8 cellular contexts compared by ENCODE assay signal in the genomic region with DNA sequence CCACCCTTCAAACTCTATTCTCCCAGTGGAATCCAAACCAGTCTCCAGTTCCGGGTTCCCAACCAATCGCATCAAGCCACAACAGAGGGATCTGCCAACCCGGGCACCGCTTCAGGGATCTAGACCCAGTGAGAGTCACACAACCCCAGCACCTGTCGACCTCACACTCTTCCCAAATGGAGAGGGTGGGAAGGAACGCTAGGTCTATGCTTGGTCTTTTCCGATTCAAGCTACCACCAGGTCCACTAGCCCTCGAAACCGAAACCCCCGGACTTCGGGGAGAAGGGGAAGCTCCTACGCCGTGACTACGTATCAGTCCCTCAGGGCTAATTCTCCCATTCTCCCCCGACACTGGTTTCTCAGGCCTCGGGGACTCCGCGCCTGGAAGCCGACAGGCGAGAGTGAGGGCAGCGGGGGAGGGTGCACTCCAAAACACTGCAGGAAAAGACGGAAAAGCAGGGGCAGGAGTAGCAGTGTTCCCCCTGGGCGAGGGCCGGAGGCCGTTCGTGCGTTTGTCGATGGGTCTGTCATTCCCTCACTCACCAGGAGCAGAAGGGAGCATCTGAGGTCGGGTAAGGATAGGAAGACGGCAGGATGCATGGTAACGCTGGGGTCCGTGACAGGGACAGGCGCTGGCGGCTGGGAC. TPM values are rescaled to one million over a fixed set of nuclear protein-coding genes. Genes with fewer than 3 reads are reported as not detected.
A peak's percentile ranks its signal among the peaks of the same experiment; 100 is the strongest.
DNase-seq lines count a peak whose midpoint lies in the region; ATAC-seq, FAIRE-seq and TF ChIP-seq lines count a peak whose summit lies in the region.

No MANE protein-coding gene starts in this region.

- no peaks in the 10 kb centered on the region for H3K27me3 ChIP-seq in CD8-positive, alpha-beta memory T cell (ENCODE audit: insufficient read depth, low read length, poor library complexity, severe bottlenecking)

- TF ChIP-seq CTCF in fibroblast of villous mesenchyme (IDR thresholded peaks at IDR 0.05; ENCODE audit: insufficient read depth, low read depth, low read length) (no peak), nephron (IDR thresholded peaks at IDR 0.05; ENCODE audit: unreplicated experiment in 3 of 3) (no peak)

- CTCF ChIA-PET in CD8-positive, alpha-beta memory T cell (lab: Charles Lee), result no interaction called here
- CTCF ChIA-PET in activated naive CD4-positive, alpha-beta T cell treated with anti-CD3 and anti-CD28 coated beads for 36 hours (lab: Charles Lee), result no interaction called here

- ATAC-seq in GM19452 (IDR thresholded peaks at IDR 0.05; ENCODE audit: unreplicated experiment), result peak; percentile 10

- H3K4me1 Mint-ChIP-seq in CD8-positive, alpha-beta memory T cell, result peaks cover 47 to 61% (median 57%) of the 10 kb centered on the region in 3 donors
- peaks cover 33% of the 10 kb centered on the region for H3K4me1 Mint-ChIP-seq in activated naive CD4-positive, alpha-beta T cell treated with anti-CD3 and anti-CD28 coated beads for 36 hours (ENCODE audit: low read depth)
- H3K4me1 Mint-ChIP-seq in nephron, result peaks cover 23% of the 10 kb centered on the region

- peak overlapping the region; percentile 87 to 100 (median 98) for H3K27ac Mint-ChIP-seq in CD8-positive, alpha-beta memory T cell
- H3K27ac Mint-ChIP-seq in activated naive CD4-positive, alpha-beta T cell treated with anti-CD3 and anti-CD28 coated beads for 36 hours, result peak overlapping the region; percentile 79
- peak overlapping the region; percentile 94 to 97 (median 95) for H3K27ac Mint-ChIP-seq in nephron

- peak overlapping the region; percentile 98 to 100 (median 100) for H3K4me3 Mint-ChIP-seq in CD8-positive, alpha-beta memory T cell
- H3K4me3 Mint-ChIP-seq in activated naive CD4-positive, alpha-beta T cell treated with anti-CD3 and anti-CD28 coated beads for 36 hours, result peak overlapping the region; percentile 97
- peak overlapping the region; percentile 97 to 99 (median 98) for H3K4me3 Mint-ChIP-seq in nephron

- no peaks in the 10 kb centered on the region for H3K27me3 Mint-ChIP-seq in CD8-positive, alpha-beta memory T cell
- no peaks in the 10 kb centered on the region for H3K27me3 Mint-ChIP-seq in activated naive CD4-positive, alpha-beta T cell treated with anti-CD3 and anti-CD28 coated beads for 36 hours (ENCODE audit: low read depth)
- no peaks in the 10 kb centered on the region for H3K27me3 Mint-ChIP-seq in nephron (ENCODE audit: low read depth)

- H3K9me3 ChIP-seq in CD8-positive, alpha-beta memory T cell (ENCODE audit: low read length), result no peaks in the 10 kb centered on the region

- intact Hi-C loops in activated naive CD4-positive, alpha-beta T cell treated with anti-CD3 and anti-CD28 coated beads for 36 hours (cut with micrococcal nuclease), result loop anchor here (2.0 to 10.0 kb wide), 4 partner anchors 141 to 1434 kb away; a partner anchor contains a TSS

- H3K27ac ChIP-seq in CD8-positive, alpha-beta memory T cell (ENCODE audit: low read depth, low read length), result peak overlapping the region; percentile 85

- H3K36me3 ChIP-seq in CD8-positive, alpha-beta memory T cell (ENCODE audit: insufficient read depth, low read length), result no peaks in the 10 kb centered on the region

- no peak for FAIRE-seq in urothelium cell line (lab: Jason Lieb, UNC)

- peak overlapping the region; percentile 94 for H3K4me3 ChIP-seq in CD8-positive, alpha-beta memory T cell (ENCODE audit: low read length)
- peak overlapping the region; percentile 90 for H3K4me3 ChIP-seq in fibroblast of villous mesenchyme (ENCODE audit: low read depth, low read length)

- POLR2A ChIA-PET in CD8-positive, alpha-beta memory T cell (lab: Charles Lee), result no interaction called here

- H3K9me3 Mint-ChIP-seq in CD8-positive, alpha-beta memory T cell, result no peaks in the 10 kb centered on the region
- no peaks in the 10 kb centered on the region for H3K9me3 Mint-ChIP-seq in activated naive CD4-positive, alpha-beta T cell treated with anti-CD3 and anti-CD28 coated beads for 36 hours
- no peaks in the 10 kb centered on the region for H3K9me3 Mint-ChIP-seq in nephron

- peaks cover 29% of the 10 kb centered on the region for H3K4me1 ChIP-seq in CD8-positive, alpha-beta memory T cell (ENCODE audit: insufficient read depth, low read length)

- peaks cover 0 to 26% (median 2%) of the 10 kb centered on the region in 3 donors for H3K36me3 Mint-ChIP-seq in CD8-positive, alpha-beta memory T cell
- H3K36me3 Mint-ChIP-seq in activated naive CD4-positive, alpha-beta T cell treated with anti-CD3 and anti-CD28 coated beads for 36 hours (ENCODE audit: low read depth), result peaks cover 7% of the 10 kb centered on the region
- H3K36me3 Mint-ChIP-seq in nephron (ENCODE audit: low read depth), result peaks cover 11% of the 10 kb centered on the region

- peak in 4 of 5 donors; percentile 18 to 51 (median 44) for DNase-seq in CD8-positive, alpha-beta memory T cell
- peak; percentile 20 for DNase-seq in HS-5 (ENCODE audit: low read depth)
- peak; percentile 32 to 57 for DNase-seq in NOMO-1 (lab: John Stamatoyannopoulos, UW; ENCODE audit: unreplicated experiment in 2 of 2)
- DNase-seq in activated naive CD4-positive, alpha-beta T cell treated with anti-CD3 and anti-CD28 coated beads for 36 hours, result peak; percentile 41
- peak; percentile 64 for DNase-seq in fibroblast of villous mesenchyme (ENCODE audit: low read depth)
- peak; percentile 49 for DNase-seq in urothelium cell line (ENCODE audit: low spot score)

RNA-seq across cellular contexts. Expression of a gene that starts 0.4 kb away (rescaled TPM):
- total RNA-seq in CD8-positive, alpha-beta memory T cell, result 10 to 100 TPM; 16.0 to 16.8 TPM
- 40.6 TPM for polyA plus RNA-seq in CD8-positive, alpha-beta memory T cell
- 1 to 10 TPM; 9.1 to 9.5 TPM for total RNA-seq in activated naive CD4-positive, alpha-beta T cell treated with anti-CD3 and anti-CD28 coated beads for 36 hours
- total RNA-seq in fibroblast of villous mesenchyme, result 12.2 and 22.0 TPM in 2 replicates

RNA-seq across cellular contexts. Expression of a gene that starts 0.7 kb away (rescaled TPM):
- 10 to 100 TPM; 16.8 to 18.1 TPM for total RNA-seq in CD8-positive, alpha-beta memory T cell
- polyA plus RNA-seq in CD8-positive, alpha-beta memory T cell, result 9.4 TPM
- 1 to 10 TPM; 5.7 to 7.3 TPM for total RNA-seq in activated naive CD4-positive, alpha-beta T cell treated with anti-CD3 and anti-CD28 coated beads for 36 hours
- 25.8 and 37.1 TPM in 2 replicates for total RNA-seq in fibroblast of villous mesenchyme

Comparison
In these comparisons a context has a peak if more than half of its experiments do, and no peak if none do; other contexts are left out.
1. Peak in every context shown above with its lines: DNase-seq, ATAC-seq, H3K4me3 ChIP-seq and H3K27ac ChIP-seq.